1 cellular context compared by ENCODE assay signal in the genomic region with DNA sequence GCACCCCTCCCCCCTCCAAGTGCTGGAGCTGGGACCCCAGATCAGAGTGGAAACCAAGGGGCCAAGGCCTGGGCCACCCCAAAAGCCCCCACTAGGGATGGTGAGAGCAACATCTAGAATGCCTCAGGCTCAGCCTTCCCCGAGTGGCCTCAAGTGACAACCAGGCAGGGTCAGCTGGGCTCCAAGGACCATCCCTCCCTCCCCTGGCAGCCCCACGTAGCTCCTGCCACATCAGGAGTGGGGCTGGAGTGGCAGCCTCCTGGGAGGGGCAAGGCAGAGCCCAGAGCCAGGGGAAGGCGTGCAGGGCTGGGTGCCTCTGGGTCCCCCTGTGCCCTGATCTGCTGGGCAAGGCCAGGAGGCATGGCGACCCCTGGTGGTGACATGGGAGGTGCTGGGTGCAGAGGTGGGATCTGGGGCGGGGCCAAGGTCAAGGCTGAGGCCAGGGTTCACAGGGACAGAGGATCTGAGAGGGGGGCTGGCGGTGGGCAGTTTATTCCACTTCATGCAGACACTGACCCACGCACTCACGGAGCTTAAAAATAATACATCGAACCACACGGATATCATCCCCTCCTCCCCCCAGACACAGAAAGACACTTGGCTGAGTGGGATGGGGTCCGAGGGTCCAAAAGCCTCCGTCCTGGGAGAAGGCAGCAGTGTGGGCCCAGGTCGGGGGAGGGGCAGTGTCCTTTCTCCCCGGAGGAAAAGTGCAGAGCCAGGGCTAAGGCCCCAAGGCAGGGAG.
TF ChIP-seq lines count a peak whose summit lies in the region.

No MANE protein-coding gene starts in this region.

TF ChIP-seq in HepG2, 621 proteins besides CTCF, POLR2A, EP300 and RAD21 (continued from another document and continues in another):
- TF ChIP-seq, protein P1, sequence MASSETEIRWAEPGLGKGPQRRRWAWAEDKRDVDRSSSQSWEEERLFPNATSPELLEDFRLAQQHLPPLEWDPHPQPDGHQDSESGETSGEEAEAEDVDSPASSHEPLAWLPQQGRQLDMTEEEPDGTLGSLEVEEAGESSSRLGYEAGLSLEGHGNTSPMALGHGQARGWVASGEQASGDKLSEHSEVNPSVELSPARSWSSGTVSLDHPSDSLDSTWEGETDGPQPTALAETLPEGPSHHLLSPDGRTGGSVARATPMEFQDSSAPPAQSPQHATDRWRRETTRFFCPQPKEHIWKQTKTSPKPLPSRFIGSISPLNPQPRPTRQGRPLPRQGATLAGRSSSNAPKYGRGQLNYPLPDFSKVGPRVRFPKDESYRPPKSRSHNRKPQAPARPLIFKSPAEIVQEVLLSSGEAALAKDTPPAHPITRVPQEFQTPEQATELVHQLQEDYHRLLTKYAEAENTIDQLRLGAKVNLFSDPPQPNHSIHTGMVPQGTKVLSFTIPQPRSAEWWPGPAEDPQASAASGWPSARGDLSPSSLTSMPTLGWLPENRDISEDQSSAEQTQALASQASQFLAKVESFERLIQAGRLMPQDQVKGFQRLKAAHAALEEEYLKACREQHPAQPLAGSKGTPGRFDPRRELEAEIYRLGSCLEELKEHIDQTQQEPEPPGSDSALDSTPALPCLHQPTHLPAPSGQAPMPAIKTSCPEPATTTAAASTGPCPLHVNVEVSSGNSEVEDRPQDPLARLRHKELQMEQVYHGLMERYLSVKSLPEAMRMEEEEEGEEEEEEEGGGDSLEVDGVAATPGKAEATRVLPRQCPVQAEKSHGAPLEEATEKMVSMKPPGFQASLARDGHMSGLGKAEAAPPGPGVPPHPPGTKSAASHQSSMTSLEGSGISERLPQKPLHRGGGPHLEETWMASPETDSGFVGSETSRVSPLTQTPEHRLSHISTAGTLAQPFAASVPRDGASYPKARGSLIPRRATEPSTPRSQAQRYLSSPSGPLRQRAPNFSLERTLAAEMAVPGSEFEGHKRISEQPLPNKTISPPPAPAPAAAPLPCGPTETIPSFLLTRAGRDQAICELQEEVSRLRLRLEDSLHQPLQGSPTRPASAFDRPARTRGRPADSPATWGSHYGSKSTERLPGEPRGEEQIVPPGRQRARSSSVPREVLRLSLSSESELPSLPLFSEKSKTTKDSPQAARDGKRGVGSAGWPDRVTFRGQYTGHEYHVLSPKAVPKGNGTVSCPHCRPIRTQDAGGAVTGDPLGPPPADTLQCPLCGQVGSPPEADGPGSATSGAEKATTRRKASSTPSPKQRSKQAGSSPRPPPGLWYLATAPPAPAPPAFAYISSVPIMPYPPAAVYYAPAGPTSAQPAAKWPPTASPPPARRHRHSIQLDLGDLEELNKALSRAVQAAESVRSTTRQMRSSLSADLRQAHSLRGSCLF (CRISPR knock-in tag; IDR thresholded peaks at IDR 0.05; ENCODE audit: borderline replicate concordance): no peak
- TF ChIP-seq ZNF3 (CRISPR knock-in tag; IDR thresholded peaks at IDR 0.05) (no peak), NR1H2 (CRISPR knock-in tag; IDR thresholded peaks at IDR 0.05; ENCODE audit: borderline replicate concordance, low read depth) (peak; percentile 46; the same call in 1 of the 2 replicates), MAF1 (CRISPR knock-in tag; IDR thresholded peaks at IDR 0.05; ENCODE audit: borderline replicate concordance) (peak; percentile 62; the same call in 1 of the 2 replicates), ETV6 (CRISPR knock-in tag; conservative IDR thresholded peaks at IDR 0.05) (peak; percentile 60; the same call in 1 of the 2 replicates), BRCA1 (CRISPR knock-in tag; IDR thresholded peaks at IDR 0.05) (peak; percentile 48; the same call in 1 of the 2 replicates), MAZ (IDR thresholded peaks at IDR 0.05; ENCODE audit: borderline replicate concordance, low read depth, low read length) (peak; percentile 58; the same call in 1 of the 2 replicates), MAZ (CRISPR knock-in tag; IDR thresholded peaks at IDR 0.05; ENCODE audit: low read depth) (peak; percentile 43; the same call in 1 of the 2 replicates), CEBPG (CRISPR knock-in tag; IDR thresholded peaks at IDR 0.05) (no peak), ZNF350 (CRISPR knock-in tag; IDR thresholded peaks at IDR 0.05; ENCODE audit: borderline replicate concordance, low read depth) (peak; percentile 87), ZNF143 (CRISPR knock-in tag; IDR thresholded peaks at IDR 0.05) (peak; percentile 53; the same call in 1 of the 2 replicates), ZNF720 (CRISPR knock-in tag; IDR thresholded peaks at IDR 0.05) (no peak; the same call in 1 of the 2 replicates), GATAD2A (CRISPR knock-in tag; IDR thresholded peaks at IDR 0.05) (peak; percentile 93), GATAD1 (CRISPR knock-in tag; IDR thresholded peaks at IDR 0.05) (peak; percentile 72), ASH2L (IDR thresholded peaks at IDR 0.05; ENCODE audit: insufficient read length, low read depth, low read length) (no peak), ZNF124 (CRISPR knock-in tag; IDR thresholded peaks at IDR 0.05) (peak; percentile 25; the same call in 1 of the 2 replicates), PRMT3 (CRISPR knock-in tag; IDR thresholded peaks at IDR 0.05; ENCODE audit: borderline replicate concordance, low read depth) (no peak), MBD4 (IDR thresholded peaks at IDR 0.05; ENCODE audit: borderline replicate concordance, low read length) (no peak), SKI (IDR thresholded peaks at IDR 0.05; ENCODE audit: partially characterized antibody) (peak; percentile 82), KDM4B (CRISPR knock-in tag; IDR thresholded peaks at IDR 0.05) (peak; percentile 87; the same call in 1 of the 2 replicates), ZFP37 (CRISPR knock-in tag; IDR thresholded peaks at IDR 0.05; ENCODE audit: borderline replicate concordance) (peak; percentile 84; the same call in 1 of the 2 replicates), SIN3A (IDR thresholded peaks at IDR 0.05; ENCODE audit: borderline replicate concordance, low read depth, low read length) (no peak), ZNF224 (CRISPR knock-in tag; IDR thresholded peaks at IDR 0.05) (no peak), ZNF549 (CRISPR knock-in tag; IDR thresholded peaks at IDR 0.05) (0 out of 2 replicates have a peak, but pooled peaks have one; percentile 2)
- TF ChIP-seq, protein P2, sequence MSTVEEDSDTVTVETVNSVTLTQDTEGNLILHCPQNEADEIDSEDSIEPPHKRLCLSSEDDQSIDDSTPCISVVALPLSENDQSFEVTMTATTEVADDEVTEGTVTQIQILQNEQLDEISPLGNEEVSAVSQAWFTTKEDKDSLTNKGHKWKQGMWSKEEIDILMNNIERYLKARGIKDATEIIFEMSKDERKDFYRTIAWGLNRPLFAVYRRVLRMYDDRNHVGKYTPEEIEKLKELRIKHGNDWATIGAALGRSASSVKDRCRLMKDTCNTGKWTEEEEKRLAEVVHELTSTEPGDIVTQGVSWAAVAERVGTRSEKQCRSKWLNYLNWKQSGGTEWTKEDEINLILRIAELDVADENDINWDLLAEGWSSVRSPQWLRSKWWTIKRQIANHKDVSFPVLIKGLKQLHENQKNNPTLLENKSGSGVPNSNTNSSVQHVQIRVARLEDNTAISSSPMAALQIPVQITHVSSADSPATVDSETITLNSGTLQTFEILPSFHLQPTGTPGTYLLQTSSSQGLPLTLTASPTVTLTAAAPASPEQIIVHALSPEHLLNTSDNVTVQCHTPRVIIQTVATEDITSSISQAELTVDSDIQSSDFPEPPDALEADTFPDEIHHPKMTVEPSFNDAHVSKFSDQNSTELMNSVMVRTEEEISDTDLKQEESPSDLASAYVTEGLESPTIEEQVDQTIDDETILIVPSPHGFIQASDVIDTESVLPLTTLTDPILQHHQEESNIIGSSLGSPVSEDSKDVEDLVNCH (CRISPR knock-in tag; IDR thresholded peaks at IDR 0.05): no peak
- TF ChIP-seq, protein P3, sequence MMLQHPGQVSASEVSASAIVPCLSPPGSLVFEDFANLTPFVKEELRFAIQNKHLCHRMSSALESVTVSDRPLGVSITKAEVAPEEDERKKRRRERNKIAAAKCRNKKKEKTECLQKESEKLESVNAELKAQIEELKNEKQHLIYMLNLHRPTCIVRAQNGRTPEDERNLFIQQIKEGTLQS (CRISPR knock-in tag; IDR thresholded peaks at IDR 0.05): 0 out of 2 replicates have a peak, but pooled peaks have one; percentile 7
- TF ChIP-seq, protein P4, sequence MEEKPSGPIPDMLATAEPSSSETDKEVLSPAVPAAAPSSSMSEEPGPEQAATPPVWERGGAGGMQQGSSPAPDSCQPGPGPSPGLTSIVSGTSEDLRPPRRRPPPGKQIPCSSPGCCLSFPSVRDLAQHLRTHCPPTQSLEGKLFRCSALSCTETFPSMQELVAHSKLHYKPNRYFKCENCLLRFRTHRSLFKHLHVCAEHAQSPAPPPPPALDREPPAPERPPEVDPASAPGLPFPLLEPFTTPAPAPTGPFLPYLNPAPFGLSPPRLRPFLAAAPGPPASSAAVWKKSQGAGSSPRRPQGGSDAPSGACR (CRISPR knock-in tag; IDR thresholded peaks at IDR 0.05): no peak
- TF ChIP-seq, protein P5, sequence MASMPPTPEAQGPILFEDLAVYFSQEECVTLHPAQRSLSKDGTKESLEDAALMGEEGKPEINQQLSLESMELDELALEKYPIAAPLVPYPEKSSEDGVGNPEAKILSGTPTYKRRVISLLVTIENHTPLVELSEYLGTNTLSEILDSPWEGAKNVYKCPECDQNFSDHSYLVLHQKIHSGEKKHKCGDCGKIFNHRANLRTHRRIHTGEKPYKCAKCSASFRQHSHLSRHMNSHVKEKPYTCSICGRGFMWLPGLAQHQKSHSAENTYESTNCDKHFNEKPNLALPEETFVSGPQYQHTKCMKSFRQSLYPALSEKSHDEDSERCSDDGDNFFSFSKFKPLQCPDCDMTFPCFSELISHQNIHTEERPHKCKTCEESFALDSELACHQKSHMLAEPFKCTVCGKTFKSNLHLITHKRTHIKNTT (CRISPR knock-in tag; IDR thresholded peaks at IDR 0.05): no peak
- TF ChIP-seq, protein P6, sequence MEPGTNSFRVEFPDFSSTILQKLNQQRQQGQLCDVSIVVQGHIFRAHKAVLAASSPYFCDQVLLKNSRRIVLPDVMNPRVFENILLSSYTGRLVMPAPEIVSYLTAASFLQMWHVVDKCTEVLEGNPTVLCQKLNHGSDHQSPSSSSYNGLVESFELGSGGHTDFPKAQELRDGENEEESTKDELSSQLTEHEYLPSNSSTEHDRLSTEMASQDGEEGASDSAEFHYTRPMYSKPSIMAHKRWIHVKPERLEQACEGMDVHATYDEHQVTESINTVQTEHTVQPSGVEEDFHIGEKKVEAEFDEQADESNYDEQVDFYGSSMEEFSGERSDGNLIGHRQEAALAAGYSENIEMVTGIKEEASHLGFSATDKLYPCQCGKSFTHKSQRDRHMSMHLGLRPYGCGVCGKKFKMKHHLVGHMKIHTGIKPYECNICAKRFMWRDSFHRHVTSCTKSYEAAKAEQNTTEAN (CRISPR knock-in tag; conservative IDR thresholded peaks at IDR 0.05): no peak; the same call in 1 of the 2 replicates
- TF ChIP-seq, protein P7, sequence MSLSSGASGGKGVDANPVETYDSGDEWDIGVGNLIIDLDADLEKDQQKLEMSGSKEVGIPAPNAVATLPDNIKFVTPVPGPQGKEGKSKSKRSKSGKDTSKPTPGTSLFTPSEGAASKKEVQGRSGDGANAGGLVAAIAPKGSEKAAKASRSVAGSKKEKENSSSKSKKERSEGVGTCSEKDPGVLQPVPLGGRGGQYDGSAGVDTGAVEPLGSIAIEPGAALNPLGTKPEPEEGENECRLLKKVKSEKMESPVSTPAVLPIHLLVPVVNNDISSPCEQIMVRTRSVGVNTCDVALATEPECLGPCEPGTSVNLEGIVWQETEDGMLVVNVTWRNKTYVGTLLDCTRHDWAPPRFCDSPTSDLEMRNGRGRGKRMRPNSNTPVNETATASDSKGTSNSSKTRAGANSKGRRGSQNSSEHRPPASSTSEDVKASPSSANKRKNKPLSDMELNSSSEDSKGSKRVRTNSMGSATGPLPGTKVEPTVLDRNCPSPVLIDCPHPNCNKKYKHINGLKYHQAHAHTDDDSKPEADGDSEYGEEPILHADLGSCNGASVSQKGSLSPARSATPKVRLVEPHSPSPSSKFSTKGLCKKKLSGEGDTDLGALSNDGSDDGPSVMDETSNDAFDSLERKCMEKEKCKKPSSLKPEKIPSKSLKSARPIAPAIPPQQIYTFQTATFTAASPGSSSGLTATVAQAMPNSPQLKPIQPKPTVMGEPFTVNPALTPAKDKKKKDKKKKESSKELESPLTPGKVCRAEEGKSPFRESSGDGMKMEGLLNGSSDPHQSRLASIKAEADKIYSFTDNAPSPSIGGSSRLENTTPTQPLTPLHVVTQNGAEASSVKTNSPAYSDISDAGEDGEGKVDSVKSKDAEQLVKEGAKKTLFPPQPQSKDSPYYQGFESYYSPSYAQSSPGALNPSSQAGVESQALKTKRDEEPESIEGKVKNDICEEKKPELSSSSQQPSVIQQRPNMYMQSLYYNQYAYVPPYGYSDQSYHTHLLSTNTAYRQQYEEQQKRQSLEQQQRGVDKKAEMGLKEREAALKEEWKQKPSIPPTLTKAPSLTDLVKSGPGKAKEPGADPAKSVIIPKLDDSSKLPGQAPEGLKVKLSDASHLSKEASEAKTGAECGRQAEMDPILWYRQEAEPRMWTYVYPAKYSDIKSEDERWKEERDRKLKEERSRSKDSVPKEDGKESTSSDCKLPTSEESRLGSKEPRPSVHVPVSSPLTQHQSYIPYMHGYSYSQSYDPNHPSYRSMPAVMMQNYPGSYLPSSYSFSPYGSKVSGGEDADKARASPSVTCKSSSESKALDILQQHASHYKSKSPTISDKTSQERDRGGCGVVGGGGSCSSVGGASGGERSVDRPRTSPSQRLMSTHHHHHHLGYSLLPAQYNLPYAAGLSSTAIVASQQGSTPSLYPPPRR (CRISPR knock-in tag; IDR thresholded peaks at IDR 0.05; ENCODE audit: borderline replicate concordance): peak; percentile 80; the same call in 1 of the 2 replicates
- TF ChIP-seq, protein P8, sequence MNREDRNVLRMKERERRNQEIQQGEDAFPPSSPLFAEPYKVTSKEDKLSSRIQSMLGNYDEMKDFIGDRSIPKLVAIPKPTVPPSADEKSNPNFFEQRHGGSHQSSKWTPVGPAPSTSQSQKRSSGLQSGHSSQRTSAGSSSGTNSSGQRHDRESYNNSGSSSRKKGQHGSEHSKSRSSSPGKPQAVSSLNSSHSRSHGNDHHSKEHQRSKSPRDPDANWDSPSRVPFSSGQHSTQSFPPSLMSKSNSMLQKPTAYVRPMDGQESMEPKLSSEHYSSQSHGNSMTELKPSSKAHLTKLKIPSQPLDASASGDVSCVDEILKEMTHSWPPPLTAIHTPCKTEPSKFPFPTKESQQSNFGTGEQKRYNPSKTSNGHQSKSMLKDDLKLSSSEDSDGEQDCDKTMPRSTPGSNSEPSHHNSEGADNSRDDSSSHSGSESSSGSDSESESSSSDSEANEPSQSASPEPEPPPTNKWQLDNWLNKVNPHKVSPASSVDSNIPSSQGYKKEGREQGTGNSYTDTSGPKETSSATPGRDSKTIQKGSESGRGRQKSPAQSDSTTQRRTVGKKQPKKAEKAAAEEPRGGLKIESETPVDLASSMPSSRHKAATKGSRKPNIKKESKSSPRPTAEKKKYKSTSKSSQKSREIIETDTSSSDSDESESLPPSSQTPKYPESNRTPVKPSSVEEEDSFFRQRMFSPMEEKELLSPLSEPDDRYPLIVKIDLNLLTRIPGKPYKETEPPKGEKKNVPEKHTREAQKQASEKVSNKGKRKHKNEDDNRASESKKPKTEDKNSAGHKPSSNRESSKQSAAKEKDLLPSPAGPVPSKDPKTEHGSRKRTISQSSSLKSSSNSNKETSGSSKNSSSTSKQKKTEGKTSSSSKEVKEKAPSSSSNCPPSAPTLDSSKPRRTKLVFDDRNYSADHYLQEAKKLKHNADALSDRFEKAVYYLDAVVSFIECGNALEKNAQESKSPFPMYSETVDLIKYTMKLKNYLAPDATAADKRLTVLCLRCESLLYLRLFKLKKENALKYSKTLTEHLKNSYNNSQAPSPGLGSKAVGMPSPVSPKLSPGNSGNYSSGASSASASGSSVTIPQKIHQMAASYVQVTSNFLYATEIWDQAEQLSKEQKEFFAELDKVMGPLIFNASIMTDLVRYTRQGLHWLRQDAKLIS (CRISPR knock-in tag; IDR thresholded peaks at IDR 0.05): no peak
